Comparison of ENCODE assay signal across 1 cellular context in genomic region chr12:65209655-65210043, GRCh38.
TF ChIP-seq lines count a peak whose summit lies in the region.

No MANE protein-coding gene starts in this region.

TF ChIP-seq in GM12878, 131 proteins besides CTCF, POLR2A, EP300 and RAD21 (continued from another document):
- no peak for TF ChIP-seq KDM1A (IDR thresholded peaks at IDR 0.05; ENCODE audit: borderline replicate concordance)
- no peak for TF ChIP-seq NBN (IDR thresholded peaks at IDR 0.05)
- no peak for TF ChIP-seq ZNF24 (IDR thresholded peaks at IDR 0.05)
- 0 out of 2 replicates have a peak, but pooled peaks have one; percentile 33 for TF ChIP-seq NFIC (IDR thresholded peaks at IDR 0.05; ENCODE audit: low read depth, low read length)
- no peak for TF ChIP-seq SMC3 (IDR thresholded peaks at IDR 0.05; ENCODE audit: borderline replicate concordance, low read length)
- no peak for TF ChIP-seq ZNF274 (IDR thresholded peaks at IDR 0.05; ENCODE audit: insufficient read depth, insufficient read length)
- TF ChIP-seq, protein P1, sequence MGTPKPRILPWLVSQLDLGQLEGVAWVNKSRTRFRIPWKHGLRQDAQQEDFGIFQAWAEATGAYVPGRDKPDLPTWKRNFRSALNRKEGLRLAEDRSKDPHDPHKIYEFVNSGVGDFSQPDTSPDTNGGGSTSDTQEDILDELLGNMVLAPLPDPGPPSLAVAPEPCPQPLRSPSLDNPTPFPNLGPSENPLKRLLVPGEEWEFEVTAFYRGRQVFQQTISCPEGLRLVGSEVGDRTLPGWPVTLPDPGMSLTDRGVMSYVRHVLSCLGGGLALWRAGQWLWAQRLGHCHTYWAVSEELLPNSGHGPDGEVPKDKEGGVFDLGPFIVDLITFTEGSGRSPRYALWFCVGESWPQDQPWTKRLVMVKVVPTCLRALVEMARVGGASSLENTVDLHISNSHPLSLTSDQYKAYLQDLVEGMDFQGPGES (IDR thresholded peaks at IDR 0.05) = no peak
- no peak for TF ChIP-seq MXI1 (IDR thresholded peaks at IDR 0.05; ENCODE audit: low read depth, low read length)
- 0 out of 2 replicates have a peak, but pooled peaks have one; percentile 24 for TF ChIP-seq ATF2 (IDR thresholded peaks at IDR 0.05; ENCODE audit: low read length)
- TF ChIP-seq MEF2B (IDR thresholded peaks at IDR 0.05; ENCODE audit: partially characterized antibody, poor library complexity, severe bottlenecking) = peak; percentile 23
- TF ChIP-seq, protein P2, sequence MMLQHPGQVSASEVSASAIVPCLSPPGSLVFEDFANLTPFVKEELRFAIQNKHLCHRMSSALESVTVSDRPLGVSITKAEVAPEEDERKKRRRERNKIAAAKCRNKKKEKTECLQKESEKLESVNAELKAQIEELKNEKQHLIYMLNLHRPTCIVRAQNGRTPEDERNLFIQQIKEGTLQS (IDR thresholded peaks at IDR 0.05; ENCODE audit: borderline replicate concordance, extremely low read depth, low read depth, low read length) = no peak
- TF ChIP-seq BCLAF1 (IDR thresholded peaks at IDR 0.05) = no peak
- TF ChIP-seq, protein P3, sequence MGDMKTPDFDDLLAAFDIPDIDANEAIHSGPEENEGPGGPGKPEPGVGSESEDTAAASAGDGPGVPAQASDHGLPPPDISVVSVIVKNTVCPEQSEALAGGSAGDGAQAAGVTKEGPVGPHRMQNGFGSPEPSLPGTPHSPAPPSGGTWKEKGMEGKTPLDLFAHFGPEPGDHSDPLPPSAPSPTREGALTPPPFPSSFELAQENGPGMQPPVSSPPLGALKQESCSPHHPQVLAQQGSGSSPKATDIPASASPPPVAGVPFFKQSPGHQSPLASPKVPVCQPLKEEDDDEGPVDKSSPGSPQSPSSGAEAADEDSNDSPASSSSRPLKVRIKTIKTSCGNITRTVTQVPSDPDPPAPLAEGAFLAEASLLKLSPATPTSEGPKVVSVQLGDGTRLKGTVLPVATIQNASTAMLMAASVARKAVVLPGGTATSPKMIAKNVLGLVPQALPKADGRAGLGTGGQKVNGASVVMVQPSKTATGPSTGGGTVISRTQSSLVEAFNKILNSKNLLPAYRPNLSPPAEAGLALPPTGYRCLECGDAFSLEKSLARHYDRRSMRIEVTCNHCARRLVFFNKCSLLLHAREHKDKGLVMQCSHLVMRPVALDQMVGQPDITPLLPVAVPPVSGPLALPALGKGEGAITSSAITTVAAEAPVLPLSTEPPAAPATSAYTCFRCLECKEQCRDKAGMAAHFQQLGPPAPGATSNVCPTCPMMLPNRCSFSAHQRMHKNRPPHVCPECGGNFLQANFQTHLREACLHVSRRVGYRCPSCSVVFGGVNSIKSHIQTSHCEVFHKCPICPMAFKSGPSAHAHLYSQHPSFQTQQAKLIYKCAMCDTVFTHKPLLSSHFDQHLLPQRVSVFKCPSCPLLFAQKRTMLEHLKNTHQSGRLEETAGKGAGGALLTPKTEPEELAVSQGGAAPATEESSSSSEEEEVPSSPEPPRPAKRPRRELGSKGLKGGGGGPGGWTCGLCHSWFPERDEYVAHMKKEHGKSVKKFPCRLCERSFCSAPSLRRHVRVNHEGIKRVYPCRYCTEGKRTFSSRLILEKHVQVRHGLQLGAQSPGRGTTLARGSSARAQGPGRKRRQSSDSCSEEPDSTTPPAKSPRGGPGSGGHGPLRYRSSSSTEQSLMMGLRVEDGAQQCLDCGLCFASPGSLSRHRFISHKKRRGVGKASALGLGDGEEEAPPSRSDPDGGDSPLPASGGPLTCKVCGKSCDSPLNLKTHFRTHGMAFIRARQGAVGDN (IDR thresholded peaks at IDR 0.05) = no peak
- no peak for TF ChIP-seq ZSCAN29 (IDR thresholded peaks at IDR 0.05)
- no peak for TF ChIP-seq EZH2 (IDR thresholded peaks at IDR 0.05; ENCODE audit: borderline replicate concordance, control insufficient read depth, low read depth, low read length)
- TF ChIP-seq TARDBP (IDR thresholded peaks at IDR 0.05; ENCODE audit: borderline replicate concordance) = no peak
- TF ChIP-seq TBL1XR1 (IDR thresholded peaks at IDR 0.05; ENCODE audit: low read depth, low read length) = no peak
- TF ChIP-seq POLR2AphosphoS2 (IDR thresholded peaks at IDR 0.05; ENCODE audit: low read depth, low read length) = no peak
- no peak for TF ChIP-seq SIX5 (IDR thresholded peaks at IDR 0.05; ENCODE audit: low read depth, low read length, severe bottlenecking)
- TF ChIP-seq EED (IDR thresholded peaks at IDR 0.05; ENCODE audit: low read depth) = no peak
- TF ChIP-seq IKZF2 (IDR thresholded peaks at IDR 0.05) = peak in 1 of 2 experiments; percentile 36; a peak in 2 of 4 replicates
- TF ChIP-seq SUPT20H (IDR thresholded peaks at IDR 0.05; ENCODE audit: borderline replicate concordance, control insufficient read depth, low read depth, low read length) = no peak
- TF ChIP-seq RUNX3 (IDR thresholded peaks at IDR 0.05; ENCODE audit: low read length) = 0 out of 2 replicates have a peak, but pooled peaks have one; percentile 10
- TF ChIP-seq SMAD1 (IDR thresholded peaks at IDR 0.05; ENCODE audit: low read depth, partially characterized antibody) = no peak
- no peak for TF ChIP-seq SIN3A (IDR thresholded peaks at IDR 0.05; ENCODE audit: low read depth, low read length)
- TF ChIP-seq CEBPB (IDR thresholded peaks at IDR 0.05; ENCODE audit: borderline replicate concordance in 1 of 2, low read depth in 2 of 2, low read length in 2 of 2) = no peak
- TF ChIP-seq ZBTB4 (CRISPR knock-in tag; IDR thresholded peaks at IDR 0.05) = no peak
- no peak for TF ChIP-seq CREM (IDR thresholded peaks at IDR 0.05; ENCODE audit: low read depth)
- TF ChIP-seq IRF4 (IDR thresholded peaks at IDR 0.05; ENCODE audit: low read depth, low read length) = no peak
- TF ChIP-seq, protein P4, sequence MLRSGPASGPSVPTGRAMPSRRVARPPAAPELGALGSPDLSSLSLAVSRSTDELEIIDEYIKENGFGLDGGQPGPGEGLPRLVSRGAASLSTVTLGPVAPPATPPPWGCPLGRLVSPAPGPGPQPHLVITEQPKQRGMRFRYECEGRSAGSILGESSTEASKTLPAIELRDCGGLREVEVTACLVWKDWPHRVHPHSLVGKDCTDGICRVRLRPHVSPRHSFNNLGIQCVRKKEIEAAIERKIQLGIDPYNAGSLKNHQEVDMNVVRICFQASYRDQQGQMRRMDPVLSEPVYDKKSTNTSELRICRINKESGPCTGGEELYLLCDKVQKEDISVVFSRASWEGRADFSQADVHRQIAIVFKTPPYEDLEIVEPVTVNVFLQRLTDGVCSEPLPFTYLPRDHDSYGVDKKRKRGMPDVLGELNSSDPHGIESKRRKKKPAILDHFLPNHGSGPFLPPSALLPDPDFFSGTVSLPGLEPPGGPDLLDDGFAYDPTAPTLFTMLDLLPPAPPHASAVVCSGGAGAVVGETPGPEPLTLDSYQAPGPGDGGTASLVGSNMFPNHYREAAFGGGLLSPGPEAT (IDR thresholded peaks at IDR 0.05; ENCODE audit: low read depth) = 0 out of 2 replicates have a peak, but pooled peaks have one; percentile 22
- TF ChIP-seq FOXK2 (IDR thresholded peaks at IDR 0.05) = no peak
- TF ChIP-seq NFXL1 (IDR thresholded peaks at IDR 0.05; ENCODE audit: borderline replicate concordance) = no peak
- TF ChIP-seq MEF2A (IDR thresholded peaks at IDR 0.05; ENCODE audit: insufficient read depth, low read depth, low read length) = peak; percentile 81; the same call in 1 of the 2 replicates
- TF ChIP-seq ZNF217 (IDR thresholded peaks at IDR 0.05) = no peak
- no peak for TF ChIP-seq POLR2AphosphoS5 (IDR thresholded peaks at IDR 0.05; ENCODE audit: low read length)
- TF ChIP-seq RB1 (IDR thresholded peaks at IDR 0.05; ENCODE audit: borderline replicate concordance) = no peak
- no peak for TF ChIP-seq ZZZ3 (IDR thresholded peaks at IDR 0.05; ENCODE audit: control insufficient read depth, insufficient read length, low read depth)
